In genomic region chr3:17745301-17745700, GRCh38 we compare ENCODE assay signal across 17 cellular contexts. TPM values are rescaled to one million over a fixed set of nuclear protein-coding genes. Genes with fewer than 3 reads are reported as not detected.
DNase-seq lines count a peak whose midpoint lies in the region; ATAC-seq and TF ChIP-seq lines count a peak whose summit lies in the region.
"Had no signal": no experiment of that assay in that cellular context is flagged by ENCODE, and none has a peak within 500 bp of the region (broad histone marks: within the 10 kb centered on the region; RNA-seq: fewer than 3 reads in every experiment).

No MANE protein-coding gene starts in this region.

- in situ Hi-C loops in SK-MEL-5 (cut with HindIII; ENCODE audit: low pct_unique_long_range_greater_than_20kb, low sequenced_read_pairs) = no loop called here

- TF ChIP-seq POLR2A in thyroid gland (IDR thresholded peaks at IDR 0.05) = no peak

- H3K4me3 ChIP-seq in GM23338 (no peak overlapping the region), thyroid gland (replicated peaks in 1 of 3) (no peak overlapping the region), ascending aorta (no peak overlapping the region)
- H3K4me3 ChIP-seq: Peyer's patch had no signal

- H3K4me1 ChIP-seq in GM23338 (ENCODE audit: insufficient read depth) (peaks cover 23% of the 10 kb centered on the region), thyroid gland (peaks cover 14 to 20% of the 10 kb centered on the region in 2 donors), ascending aorta (peaks cover 0 to 8% of the 10 kb centered on the region in 2 donors)

- H3K27me3 Mint-ChIP-seq in GM23338 (ENCODE audit: insufficient read depth, low read depth, poor library complexity) = peaks cover 2% of the 10 kb centered on the region
- H3K27me3 Mint-ChIP-seq: CD4-positive, CD25-positive, alpha-beta regulatory T cell had no signal

- H3K4me1 Mint-ChIP-seq in GM23338 = peaks cover 25% of the 10 kb centered on the region

- no peak overlapping the region for H3K4me2 ChIP-seq in GM23338

- no peaks in the 10 kb centered on the region for H4K20me1 ChIP-seq in GM23338 (replicated peaks; ENCODE audit: insufficient read depth)

- WGBS in thyroid gland, 2 donors = 46 to 53% methylated on average over 2 of the region's 2 CpGs

- no peak overlapping the region for H3K27ac Mint-ChIP-seq in GM23338
- H3K27ac Mint-ChIP-seq: CD4-positive, CD25-positive, alpha-beta regulatory T cell had no signal

- H3K27ac ChIP-seq in GM23338 (ENCODE audit: low read depth) (no peak overlapping the region), thyroid gland (no peak overlapping the region), ascending aorta (no peak overlapping the region)
- H3K27ac ChIP-seq: Peyer's patch had no signal

- H3K4me3 Mint-ChIP-seq in GM23338 = no peak overlapping the region

- H3F3A ChIP-seq in GM23338 (replicated peaks; ENCODE audit: low read depth) = peaks cover 10% of the 10 kb centered on the region

- H3K9me2 ChIP-seq in GM23338 (ENCODE audit: insufficient read depth) = no peaks in the 10 kb centered on the region; the same call in 1 of the 2 replicates

- H3K27me3 ChIP-seq in GM23338 (ENCODE audit: insufficient read depth) (no peaks in the 10 kb centered on the region), thyroid gland (no peaks in the 10 kb centered on the region), ascending aorta (no peaks in the 10 kb centered on the region)
- H3K27me3 ChIP-seq: Peyer's patch had no signal

- no peak overlapping the region; the same call in 1 of the 2 replicates for H2AFZ ChIP-seq in GM23338

- H3K9me3 ChIP-seq in thyroid gland = no peaks in the 10 kb centered on the region
- H3K9me3 ChIP-seq in ascending aorta = no peaks in the 10 kb centered on the region
- H3K9me3 ChIP-seq: Peyer's patch had no signal

- ATAC-seq in GM23338 (no peak), GM21367 (IDR thresholded peaks at IDR 0.05; ENCODE audit: unreplicated experiment) (no peak)

- DNase-seq in GM23338 (ENCODE audit: low spot score) (peak; percentile 5), SK-MEL-5 (ENCODE audit: low read depth, low spot score) (peak; percentile 35), globus pallidus (ENCODE audit: low spot score) (peak; percentile 31), thyroid gland (peak; percentile 44 to 58), glomerular visceral epithelial cell (ENCODE audit: extremely low spot score) (no peak), ascending aorta (ENCODE audit: low spot score in 2 of 2) (no peak)
- DNase-seq: CD4-positive, CD25-positive, alpha-beta regulatory T cell; COR-L47; DND-41; MM.1S; NCI-H1048; NCI-H1417 treated with DMSO at 0.1 percent for 48 hours; NCI-H1930; NCI-H69; Peyer's patch; T-helper 1 cell had no signal

- no peaks in the 10 kb centered on the region for H3K36me3 ChIP-seq in GM23338 (ENCODE audit: insufficient read depth)
- H3K36me3 ChIP-seq in thyroid gland = no peaks in the 10 kb centered on the region
- H3K36me3 ChIP-seq in ascending aorta = no peaks in the 10 kb centered on the region
- H3K36me3 ChIP-seq: Peyer's patch had no signal

- TF ChIP-seq CTCF in GM23338 (conservative IDR thresholded peaks at IDR 0.05; ENCODE audit: low read depth in 2 of 2) (no peak), thyroid gland (IDR thresholded peaks at IDR 0.05) (no peak), ascending aorta (IDR thresholded peaks at IDR 0.05) (no peak)

- no peaks in the 10 kb centered on the region for H3K36me3 Mint-ChIP-seq in GM23338 (ENCODE audit: low read depth)
- H3K36me3 Mint-ChIP-seq: CD4-positive, CD25-positive, alpha-beta regulatory T cell had no signal

- H3K9me3 Mint-ChIP-seq in GM23338 = no peaks in the 10 kb centered on the region
- H3K9me3 Mint-ChIP-seq: CD4-positive, CD25-positive, alpha-beta regulatory T cell had no signal

- H3K79me2 ChIP-seq in GM23338 (replicated peaks; ENCODE audit: insufficient read depth) = peaks cover 7% of the 10 kb centered on the region

- intact Hi-C loops in thyroid gland (cut with DNase I) = no loop called here
- intact Hi-C loops in ascending aorta (cut with DNase I) = loop anchor here (10.0 kb wide), 1 partner anchor 680 kb away; the partner anchor contains the start of gene SATB1

TF ChIP-seq in GM23338, 12 proteins besides CTCF, POLR2A, EP300 and RAD21 (continues in another document):
- TF ChIP-seq STAT1 (IDR thresholded peaks at IDR 0.05; ENCODE audit: unreplicated experiment) (no peak), JUNB (IDR thresholded peaks at IDR 0.05; ENCODE audit: unreplicated experiment) (no peak), REST (IDR thresholded peaks at IDR 0.05; ENCODE audit: unreplicated experiment) (no peak), NANOG (IDR thresholded peaks at IDR 0.05; ENCODE audit: borderline replicate concordance) (no peak), EZH2 (IDR thresholded peaks at IDR 0.05; ENCODE audit: low read depth, unreplicated experiment) (no peak)

RNA-seq across cellular contexts. Expression of gene TBC1D5, which starts 2.9 kb away (rescaled TPM):
- total RNA-seq in GM23338 (2014; rRNA removed; shearing (Covaris generic)) = 45.0 and 48.1 TPM in 2 replicates
- polyA plus RNA-seq in GM23338 (2016; fragmentation: Nextera tagmentation; extraction: Ambion mirVana) = 16.9 and 21.8 TPM in 2 replicates
- total RNA-seq in SK-MEL-5 (2014; rRNA removed; shearing (Covaris generic)) = 84.7 and 88.0 TPM in 2 replicates
- polyA plus RNA-seq in SK-MEL-5 (2015; cell fraction: cytosol; rRNA removed) = 38.8 and 75.7 TPM in 2 replicates
- 15.5 and 21.2 TPM in 2 replicates for polyA plus RNA-seq in SK-MEL-5 (2015; cell fraction: nucleus; rRNA removed)
- 100 to 1,000 TPM; 115 to 141 (median 133) TPM for total RNA-seq in thyroid gland
- 43.3 TPM for total RNA-seq in ascending aorta

Comparison
In these comparisons a context has a peak if more than half of its experiments do, and no peak if none do; other contexts are left out.
1. DNase-seq: peak in GM23338 (single experiment), SK-MEL-5 (single experiment), globus pallidus (single experiment) and thyroid gland (2 of 2); none in glomerular visceral epithelial cell (single experiment) and ascending aorta (0 of 2).